In the genomic region with DNA sequence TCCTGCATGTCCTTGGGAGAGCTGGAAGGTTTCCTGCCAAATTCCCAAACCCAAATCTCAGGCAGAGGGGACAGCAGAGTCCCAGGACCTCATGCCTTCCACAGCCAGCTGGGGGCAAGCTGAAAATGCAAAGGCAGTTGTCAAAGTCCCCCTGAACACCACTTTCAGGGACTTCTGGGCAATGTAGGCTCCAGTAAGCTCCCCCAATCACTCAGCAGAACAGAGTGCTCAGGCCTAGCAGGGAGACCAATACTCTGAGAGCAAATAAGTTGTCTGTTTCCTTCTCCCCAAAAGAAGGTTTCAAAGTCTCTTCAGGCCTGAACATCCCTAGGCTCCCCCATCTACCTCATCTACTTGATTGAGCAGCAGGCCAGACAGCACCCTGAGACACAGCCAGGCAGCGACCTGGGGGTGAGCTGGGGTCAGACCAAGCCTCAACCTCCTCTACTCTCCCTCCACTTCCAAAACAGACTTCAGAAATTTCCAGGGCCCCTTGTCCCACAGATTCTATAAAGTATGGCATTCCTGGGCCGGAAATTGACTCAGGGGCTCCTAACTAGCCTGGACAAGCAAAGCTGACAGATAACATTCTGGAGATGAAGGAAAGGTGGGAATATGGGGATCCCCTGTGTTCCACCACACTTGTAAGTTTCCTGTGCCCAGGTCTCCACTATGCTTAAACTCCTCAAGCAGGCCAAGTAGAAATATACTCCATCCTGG, we compare ENCODE assay signal across 8 cellular contexts. TPM values are rescaled to one million over a fixed set of nuclear protein-coding genes. Genes with fewer than 3 reads are reported as not detected.
A peak's percentile ranks its signal among the peaks of the same experiment; 100 is the strongest.
DNase-seq lines count a peak whose midpoint lies in the region; ATAC-seq, FAIRE-seq and TF ChIP-seq lines count a peak whose summit lies in the region.

No MANE protein-coding gene starts in this region.

- H3K4me1 ChIP-seq in HepG2 (ENCODE audit: insufficient read depth, low read length) (peaks cover 49% of the 10 kb centered on the region), right lobe of liver (peaks cover 0 to 28% (median 2%) of the 10 kb centered on the region in 4 donors), mucosa of rectum (ENCODE audit: control insufficient read depth in 2 of 2, insufficient read depth in 2 of 2, low read length in 2 of 2) (peaks cover 36 to 38% of the 10 kb centered on the region in 2 donors)

- FAIRE-seq in HepG2 (lab: Jason Lieb, UNC) (no peak), bronchial epithelial cell (lab: Jason Lieb, UNC) (peak; percentile 23)

- intact Hi-C loops in HepG2 (cut with micrococcal nuclease; ENCODE audit: unreplicated experiment), result no loop called here
- intact Hi-C loops in right lobe of liver (cut with DNase I), result loop anchor here in 1 of 2 donors (10.0 kb wide), 1 partner anchor 48 kb away; no protein-coding TSS in a partner anchor

- in situ Hi-C loops in HepG2 (cut with HindIII; ENCODE audit: extremely low pct_ligation_motif_present, low pct_unique_long_range_greater_than_20kb), result no loop called here

- BruUV-seq in HepG2 (replicated peaks; lab: Mats Ljungman, UMichigan), result no TSS peak

- H2AFZ ChIP-seq in HepG2 (ENCODE audit: low read length), result no peak overlapping the region

- H3K79me2 ChIP-seq in HepG2 (ENCODE audit: insufficient read depth, low read length), result peaks cover 2% of the 10 kb centered on the region

- no peak for ATAC-seq in HepG2
- no peak for ATAC-seq in right lobe of liver
- no peak for ATAC-seq in GM19351 (IDR thresholded peaks at IDR 0.05; ENCODE audit: unreplicated experiment)

- TF ChIP-seq EP300 in HepG2 (IDR thresholded peaks at IDR 0.05; ENCODE audit: low read depth in 2 of 2, low read length in 2 of 2) (no peak), HepG2 (CRISPR knock-in tag; IDR thresholded peaks at IDR 0.05; ENCODE audit: borderline replicate concordance) (no peak)

- H3K9ac ChIP-seq in HepG2 (ENCODE audit: insufficient read depth, low read depth, low read length) (peak overlapping the region; percentile 81; the same call in 1 of the 2 replicates), mucosa of rectum (ENCODE audit: low read depth in 1 of 2, low read length in 2 of 2) (peak overlapping the region; percentile 61 to 89)

- no peak overlapping the region for H3K27ac ChIP-seq in HepG2 (ENCODE audit: extremely low read length, insufficient read depth, low read length)
- no peak overlapping the region for H3K27ac ChIP-seq in right lobe of liver
- peak overlapping the region; percentile 60 to 86 for H3K27ac ChIP-seq in mucosa of rectum (ENCODE audit: low read depth in 2 of 2, low read length in 2 of 2)

- H3K9me3 ChIP-seq in HepG2 (ENCODE audit: low read length) (no peaks in the 10 kb centered on the region), right lobe of liver (no peaks in the 10 kb centered on the region), mucosa of rectum (ENCODE audit: control insufficient read depth in 2 of 2, low read length in 2 of 2) (no peaks in the 10 kb centered on the region)

- POLR2A ChIA-PET in HepG2 (lab: Yijun Ruan, JAX), result interaction anchor here (1.0 to 3.3 kb wide), 5 partner anchors 10 to 39 kb away, joined by 4 to 40 read pairs (median 4); no protein-coding TSS in a partner anchor

- H3K36me3 ChIP-seq in HepG2 (replicated peaks in 1 of 2; ENCODE audit: control insufficient read depth in 1 of 2, insufficient read depth in 2 of 2, low read length in 2 of 2) (no peaks in the 10 kb centered on the region), right lobe of liver (no peaks in the 10 kb centered on the region), bronchial epithelial cell (ENCODE audit: control insufficient read depth, insufficient read depth, low read length) (peaks cover 4% of the 10 kb centered on the region), mucosa of rectum (ENCODE audit: control insufficient read depth in 2 of 2, insufficient read depth in 2 of 2, low read length in 2 of 2) (peaks cover 0 to 14% of the 10 kb centered on the region in 2 donors)

- TF ChIP-seq CTCF in HepG2 (CRISPR knock-in tag; IDR thresholded peaks at IDR 0.05) (no peak), right lobe of liver (IDR thresholded peaks at IDR 0.05) (no peak), bronchial epithelial cell (IDR thresholded peaks at IDR 0.05; ENCODE audit: insufficient read depth, low read length, severe bottlenecking) (no peak), GM20000 (IDR thresholded peaks at IDR 0.05; ENCODE audit: extremely low read depth, missing control alignments) (no peak)

- no peak for TF ChIP-seq RAD21 in HepG2 (CRISPR knock-in tag; IDR thresholded peaks at IDR 0.05)

- H3K4me2 ChIP-seq in HepG2 (ENCODE audit: low read depth, low read length), result peak overlapping the region; percentile 100

- TF ChIP-seq POLR2A in HepG2 (IDR thresholded peaks at IDR 0.05; ENCODE audit: insufficient read depth in 1 of 2, low read depth in 2 of 2, low read length in 2 of 2) (no peak), right lobe of liver (IDR thresholded peaks at IDR 0.05) (no peak)

- peak overlapping the region in 1 of 3 experiments; percentile 81; a peak in 1 of 6 replicates for H3K4me3 ChIP-seq in HepG2 (replicated peaks in 1 of 3; ENCODE audit: insufficient read depth in 1 of 3, low read depth in 2 of 3, low read length in 3 of 3)
- peak overlapping the region in 1 of 3 donors; percentile 9 for H3K4me3 ChIP-seq in right lobe of liver
- H3K4me3 ChIP-seq in bronchial epithelial cell (ENCODE audit: low read depth, low read length), result peak overlapping the region; percentile 67
- peak overlapping the region; percentile 76 to 77 for H3K4me3 ChIP-seq in mucosa of rectum (ENCODE audit: low read length in 2 of 2)

- no peaks in the 10 kb centered on the region for H4K20me1 ChIP-seq in HepG2 (ENCODE audit: insufficient read depth, low read length)

- H3K27me3 ChIP-seq in HepG2 (ENCODE audit: control insufficient read depth in 1 of 2, insufficient read depth in 2 of 2, low read length in 2 of 2) (no peaks in the 10 kb centered on the region), right lobe of liver (no peaks in the 10 kb centered on the region), bronchial epithelial cell (ENCODE audit: control insufficient read depth, insufficient read depth, low read length) (no peaks in the 10 kb centered on the region), mucosa of rectum (ENCODE audit: control insufficient read depth in 2 of 2, insufficient read depth in 2 of 2, low read length in 2 of 2) (no peaks in the 10 kb centered on the region)

- WGBS in HepG2 (ENCODE audit: low lambda C conversion rate), result 77% methylated on average over 2 of the region's 2 CpGs
- WGBS in right lobe of liver (ENCODE audit: insufficient coverage, low coverage, low lambda C conversion rate, missing lambda C conversion rate), result 29% methylated on average over 1 of the region's 2 CpGs

- CTCF ChIA-PET in HepG2 (lab: Yijun Ruan, JAX; ENCODE audit: low intra/inter-chr PET ratio, low total read pairs), result no interaction called here

- DNase-seq in HepG2 (ENCODE audit: low spot score) (no peak), right lobe of liver (no peak), bronchial epithelial cell (ENCODE audit: low read depth) (peak; percentile 82), GM20000 (ENCODE audit: low spot score) (no peak), HCEC 1CT (no peak), cortex of kidney (lab: John Stamatoyannopoulos, UW) (no peak)

TF ChIP-seq in HepG2, 621 proteins besides CTCF, POLR2A, EP300 and RAD21 (continues in another document):
- TF ChIP-seq, protein P1, sequence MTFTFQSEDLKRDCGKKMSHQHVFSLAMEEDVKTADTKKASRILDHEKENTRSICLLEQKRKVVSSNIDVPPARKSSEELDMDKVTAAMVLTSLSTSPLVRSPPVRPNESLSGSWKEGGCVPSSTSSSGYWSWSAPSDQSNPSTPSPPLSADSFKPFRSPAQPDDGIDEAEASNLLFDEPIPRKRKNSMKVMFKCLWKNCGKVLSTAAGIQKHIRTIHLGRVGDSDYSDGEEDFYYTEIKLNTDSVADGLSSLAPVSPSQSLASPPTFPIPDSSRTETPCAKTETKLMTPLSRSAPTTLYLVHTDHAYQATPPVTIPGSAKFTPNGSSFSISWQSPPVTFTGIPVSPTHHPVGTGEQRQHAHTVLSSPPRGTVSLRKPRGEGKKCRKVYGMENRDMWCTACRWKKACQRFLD (CRISPR knock-in tag; IDR thresholded peaks at IDR 0.05; ENCODE audit: borderline replicate concordance), result no peak

RNA-seq across cellular contexts. Expression of gene SLC9A1, which starts 1.9 kb away (rescaled TPM):
- 2.7 and 2.9 TPM in 2 replicates for total RNA-seq in HepG2 (2016; rRNA removed; fragmentation: Illumina TruSeq; extraction: Trizol)
- total RNA-seq in HepG2 (2016; cell fraction: cytosol; rRNA removed; fragmentation: Illumina TruSeq; extraction: Trizol; ENCODE audit: low read depth), result 1.8 and 2.1 TPM in 2 replicates
- total RNA-seq in HepG2 (2016; cell fraction: insoluble cytoplasmic fraction; rRNA removed; fragmentation: Illumina TruSeq; extraction: Trizol), result 1.6 and 2.5 TPM in 2 replicates
- total RNA-seq in HepG2 (2016; cell fraction: membrane; rRNA removed; fragmentation: Illumina TruSeq; extraction: Trizol), result 3.1 and 3.8 TPM in 2 replicates
- total RNA-seq in HepG2 (2016; cell fraction: nucleus; rRNA removed; fragmentation: Illumina TruSeq; extraction: Trizol), result 3.9 and 5.2 TPM in 2 replicates
- 1.4 and 1.7 TPM in 2 replicates for polyA plus RNA-seq in HepG2 (2011; rRNA removed)
- 1.0 and 2.7 TPM in 2 replicates for polyA plus RNA-seq in HepG2 (2011; cell fraction: cytosol; rRNA removed)
- polyA plus RNA-seq in HepG2 (2011; cell fraction: nucleus; rRNA removed), result 5.0 and 5.3 TPM in 2 replicates
- 4.8 and 6.7 TPM in 2 replicates for polyA plus RNA-seq in HepG2 (2012)
- polyA plus RNA-seq in HepG2 (2016; cell fraction: cytosol; fragmentation: Illumina TruSeq; extraction: Trizol; ENCODE audit: low read depth), result 0.97 and 1.3 TPM in 2 replicates
- polyA plus RNA-seq in HepG2 (2016; cell fraction: insoluble cytoplasmic fraction; fragmentation: Illumina TruSeq; extraction: Trizol; ENCODE audit: low read depth), result 2.6 and 5.0 TPM in 2 replicates
- 2.2 and 2.7 TPM in 2 replicates for polyA plus RNA-seq in HepG2 (2016; cell fraction: membrane; fragmentation: Illumina TruSeq; extraction: Trizol; ENCODE audit: low read depth)
- polyA plus RNA-seq in HepG2 (2016; cell fraction: nucleus; fragmentation: Illumina TruSeq; extraction: Trizol; ENCODE audit: insufficient read depth, low read depth), result 11.1 and 12.2 TPM in 2 replicates
- 5.1 and 11.1 TPM in 2 replicates for polyA minus RNA-seq in HepG2 (2011; rRNA and poly(A)+ RNA removed; ENCODE audit: low replicate concordance)
- 1.7 and 4.4 TPM in 2 replicates for polyA minus RNA-seq in HepG2 (2011; cell fraction: cytosol; rRNA and poly(A)+ RNA removed)
- polyA minus RNA-seq in HepG2 (2011; cell fraction: nucleus; rRNA and poly(A)+ RNA removed), result 3.1 and 3.2 TPM in 2 replicates
- total RNA-seq in right lobe of liver, result 1 to 10 TPM; 1.7 to 4.3 (median 3.0) TPM
- total RNA-seq in bronchial epithelial cell, result 5.0 and 22.8 TPM in 2 replicates

Comparison
In these comparisons a context has a peak if more than half of its experiments do, and no peak if none do; other contexts are left out.
1. H3K27ac ChIP-seq: peak in mucosa of rectum (2 of 2); none in HepG2 (single experiment) and right lobe of liver (0 of 3).